Comparison of ENCODE assay signal across 1 cellular context in genomic region chr15:82749951-82750830, GRCh38.
TF ChIP-seq lines count a peak whose summit lies in the region.

No MANE protein-coding gene starts in this region.

TF ChIP-seq in K562, 482 proteins besides CTCF, POLR2A, EP300 and RAD21 (continued from another document and continues in another):
- TF ChIP-seq ZNF507 (tag; conservative IDR thresholded peaks at IDR 0.05), result no peak
- no peak for TF ChIP-seq CHCHD3 (CRISPR knock-in tag; IDR thresholded peaks at IDR 0.05)
- peak; percentile 66; the same call in 1 of the 2 replicates for TF ChIP-seq THAP12 (CRISPR knock-in tag; IDR thresholded peaks at IDR 0.05)
- no peak for TF ChIP-seq TAF15 (IDR thresholded peaks at IDR 0.05; ENCODE audit: low read depth, low read length)
- no peak for TF ChIP-seq FIP1L1 (IDR thresholded peaks at IDR 0.05; ENCODE audit: low read depth, low read length, poor library complexity, severe bottlenecking)
- TF ChIP-seq KLF6 (CRISPR knock-in tag; IDR thresholded peaks at IDR 0.05; ENCODE audit: borderline replicate concordance), result no peak
- TF ChIP-seq SP1 (CRISPR knock-in tag; IDR thresholded peaks at IDR 0.05), result peak; percentile 46; the same call in 1 of the 2 replicates
- TF ChIP-seq TSHZ1 (CRISPR knock-in tag; IDR thresholded peaks at IDR 0.05), result no peak
- no peak for TF ChIP-seq ZNF586 (CRISPR knock-in tag; conservative IDR thresholded peaks at IDR 0.05)
- no peak for TF ChIP-seq ZBTB8A (IDR thresholded peaks at IDR 0.05; ENCODE audit: partially characterized antibody)
- TF ChIP-seq ETS2 (tag; IDR thresholded peaks at IDR 0.05; ENCODE audit: borderline replicate concordance, poor library complexity, severe bottlenecking), result no peak
- TF ChIP-seq HNRNPH1 (optimal IDR thresholded peaks at IDR 0.05; ENCODE audit: low read depth, low read length), result no peak
- no peak for TF ChIP-seq HSF4 (CRISPR knock-in tag; IDR thresholded peaks at IDR 0.05; ENCODE audit: borderline replicate concordance)
- no peak for TF ChIP-seq MECOM (CRISPR knock-in tag; IDR thresholded peaks at IDR 0.05)
- no peak for TF ChIP-seq SRSF7 (optimal IDR thresholded peaks at IDR 0.05; ENCODE audit: low read depth, low read length)
- TF ChIP-seq CHD1 (IDR thresholded peaks at IDR 0.05; ENCODE audit: low read length), result peak; percentile 82
- no peak for TF ChIP-seq TCF7L2 (IDR thresholded peaks at IDR 0.05; ENCODE audit: low read depth, low read length)
- TF ChIP-seq MCM7 (IDR thresholded peaks at IDR 0.05), result no peak
- no peak for TF ChIP-seq DNMT1 (IDR thresholded peaks at IDR 0.05)
- TF ChIP-seq THRA (IDR thresholded peaks at IDR 0.05), result no peak
- TF ChIP-seq ZNF354B (CRISPR knock-in tag; IDR thresholded peaks at IDR 0.05), result no peak
- TF ChIP-seq ZNF717 (CRISPR knock-in tag; IDR thresholded peaks at IDR 0.05), result no peak
- TF ChIP-seq CHD2 (IDR thresholded peaks at IDR 0.05; ENCODE audit: low read depth, low read length), result peak; percentile 53
- TF ChIP-seq SUPT5H (IDR thresholded peaks at IDR 0.05), result peak; percentile 95
- no peak for TF ChIP-seq ZNF668 (CRISPR knock-in tag; IDR thresholded peaks at IDR 0.05)
- TF ChIP-seq SREBF2 (CRISPR knock-in tag; IDR thresholded peaks at IDR 0.05), result no peak
- TF ChIP-seq ZNF324 (CRISPR knock-in tag; IDR thresholded peaks at IDR 0.05), result no peak
- no peak for TF ChIP-seq PTRF (tag; IDR thresholded peaks at IDR 0.05)
- peak; percentile 97 for TF ChIP-seq ZBTB40 (IDR thresholded peaks at IDR 0.05)
- TF ChIP-seq ZBTB40 (CRISPR knock-in tag; IDR thresholded peaks at IDR 0.05), result no peak
- 0 out of 2 replicates have a peak, but pooled peaks have one; percentile 25 for TF ChIP-seq NCOA1 (IDR thresholded peaks at IDR 0.05; ENCODE audit: low read depth)
- TF ChIP-seq NONO (IDR thresholded peaks at IDR 0.05; ENCODE audit: low read depth in 2 of 2, low read length in 1 of 2), result no peak
- TF ChIP-seq ZNF143 (CRISPR knock-in tag; IDR thresholded peaks at IDR 0.05), result no peak
- no peak; the same call in 1 of the 2 replicates for TF ChIP-seq ZNF766 (CRISPR knock-in tag; conservative IDR thresholded peaks at IDR 0.05)
- TF ChIP-seq HES1 (IDR thresholded peaks at IDR 0.05; ENCODE audit: low read depth), result no peak
- peak; percentile 91 for TF ChIP-seq GABPB1 (CRISPR knock-in tag; IDR thresholded peaks at IDR 0.05)
- no peak for TF ChIP-seq HDAC3 (IDR thresholded peaks at IDR 0.05; ENCODE audit: borderline replicate concordance, partially characterized antibody)
- TF ChIP-seq ZNF12 (CRISPR knock-in tag; IDR thresholded peaks at IDR 0.05), result no peak
- TF ChIP-seq HMG20A (CRISPR knock-in tag; conservative IDR thresholded peaks at IDR 0.05), result no peak
- TF ChIP-seq NFE2 (IDR thresholded peaks at IDR 0.05; ENCODE audit: low read depth), result no peak
- TF ChIP-seq PPARD (CRISPR knock-in tag; IDR thresholded peaks at IDR 0.05), result no peak
- no peak for TF ChIP-seq ZNF830 (CRISPR knock-in tag; IDR thresholded peaks at IDR 0.05)
- no peak for TF ChIP-seq ZNF316 (IDR thresholded peaks at IDR 0.05)
- no peak for TF ChIP-seq ZNF584 (CRISPR knock-in tag; IDR thresholded peaks at IDR 0.05; ENCODE audit: low read depth)
- 0 out of 2 replicates have a peak, but pooled peaks have one; percentile 21 for TF ChIP-seq SOX6 (IDR thresholded peaks at IDR 0.05)
- TF ChIP-seq YBX1 (IDR thresholded peaks at IDR 0.05), result no peak
- TF ChIP-seq ZNF740 (CRISPR knock-in tag; IDR thresholded peaks at IDR 0.05), result no peak
- no peak for TF ChIP-seq ZNF740 (tag; IDR thresholded peaks at IDR 0.05)
- TF ChIP-seq ZNF75A (CRISPR knock-in tag; IDR thresholded peaks at IDR 0.05), result no peak
- TF ChIP-seq FOXJ2 (tag; IDR thresholded peaks at IDR 0.05), result no peak
- TF ChIP-seq ID3 (CRISPR knock-in tag; IDR thresholded peaks at IDR 0.05), result no peak
- TF ChIP-seq ID3 (tag; IDR thresholded peaks at IDR 0.05), result no peak
- no peak for TF ChIP-seq ZNF274 (IDR thresholded peaks at IDR 0.05; ENCODE audit: borderline replicate concordance, low read depth, low read length)
- peak; percentile 78 for TF ChIP-seq TBP (optimal IDR thresholded peaks at IDR 0.05; ENCODE audit: low read depth, low read length)
- no peak for TF ChIP-seq ZC3H8 (IDR thresholded peaks at IDR 0.05)
- TF ChIP-seq RAD51 (IDR thresholded peaks at IDR 0.05; ENCODE audit: borderline replicate concordance, low read depth), result no peak
- peak; percentile 78; the same call in 1 of the 2 replicates for TF ChIP-seq NBN (IDR thresholded peaks at IDR 0.05; ENCODE audit: low read depth)
- no peak for TF ChIP-seq CBFA2T3 (IDR thresholded peaks at IDR 0.05)
- TF ChIP-seq ZNF146 (CRISPR knock-in tag; IDR thresholded peaks at IDR 0.05; ENCODE audit: unreplicated experiment), result no peak
- TF ChIP-seq SRSF9 (IDR thresholded peaks at IDR 0.05; ENCODE audit: borderline replicate concordance, low read depth, low read length), result no peak
- peak; percentile 92 for TF ChIP-seq HDAC2 (IDR thresholded peaks at IDR 0.05)
- TF ChIP-seq CHD4 (IDR thresholded peaks at IDR 0.05; ENCODE audit: insufficient read depth, insufficient replicate concordance, low read depth, low read length, poor library complexity, severe bottlenecking), result no peak
